In the genomic region with DNA sequence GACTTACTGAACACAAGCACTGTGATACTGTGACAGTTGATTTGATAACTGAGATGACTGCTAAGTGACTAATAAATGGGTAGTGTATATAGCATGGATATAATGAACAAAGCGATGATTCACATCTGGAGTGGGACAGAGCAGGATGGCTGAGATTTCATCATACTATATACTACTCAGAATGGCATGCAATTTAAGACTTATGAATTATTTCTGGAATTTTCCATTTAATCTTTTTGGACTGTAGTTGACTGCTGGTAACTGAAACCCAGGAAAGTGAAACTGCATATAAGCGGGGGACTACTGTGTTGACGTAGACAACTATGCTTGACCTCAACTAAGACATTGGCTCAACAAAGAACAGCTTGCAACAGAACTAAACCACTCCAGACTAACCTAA, we compare ENCODE assay signal across 15 cellular contexts. TPM values are rescaled to one million over a fixed set of nuclear protein-coding genes. Genes with fewer than 3 reads are reported as not detected.
DNase-seq lines count a peak whose midpoint lies in the region; ATAC-seq and TF ChIP-seq lines count a peak whose summit lies in the region.
"Had no signal": no experiment of that assay in that cellular context is flagged by ENCODE, and none has a peak within 500 bp of the region (broad histone marks: within the 10 kb centered on the region; RNA-seq: fewer than 3 reads in every experiment).

No MANE protein-coding gene starts in this region.

- WGBS in sigmoid colon, 2 donors = 75 to 92% methylated on average over 3 of the region's 3 CpGs
- 36 to 40% (median 39%) methylated on average over 3 of the region's 3 CpGs for WGBS in psoas muscle, 3 donors

- no peaks in the 10 kb centered on the region for H3K9me3 ChIP-seq in sigmoid colon
- H3K9me3 ChIP-seq in psoas muscle = no peaks in the 10 kb centered on the region
- H3K9me3 ChIP-seq: pancreas, vagina had no signal

- DNase-seq in activated naive CD4-positive, alpha-beta T cell treated with anti-CD3 and anti-CD28 coated beads, Interleukin-2, amount 50 U/mL, for 72 hours (ENCODE audit: low spot score in 2 of 2) = no peak
- DNase-seq in activated naive CD4-positive, alpha-beta T cell treated with anti-CD3 and anti-CD28 coated beads for 36 hours = no peak
- DNase-seq in SW480 (ENCODE audit: low spot score) (peak; percentile 79), fibroblast of the aortic adventitia (ENCODE audit: low read depth) (peak; percentile 98), sigmoid colon (no peak), psoas muscle (no peak), GM10266 (ENCODE audit: extremely low spot score) (no peak)
- DNase-seq: effector CD8-positive, alpha-beta T cell; islet precursor cell; NCI-H345; pancreas had no signal

- H3K4me3 Mint-ChIP-seq in activated naive CD4-positive, alpha-beta T cell treated with anti-CD3 and anti-CD28 coated beads for 36 hours = no peak overlapping the region
- H3K4me3 Mint-ChIP-seq: CD14-positive monocyte; T-helper 1 cell treated with Interleukin-12 subunit alpha and Interleukin-12 subunit beta and Interleukin-4 antibody, amounts not matched to agents 30 μg/mL and 1 μg/mL, for 36 hours had no signal

- H3K36me3 Mint-ChIP-seq in activated naive CD4-positive, alpha-beta T cell treated with anti-CD3 and anti-CD28 coated beads, Interleukin-2, amount 50 U/mL, for 72 hours = no peaks in the 10 kb centered on the region
- no peaks in the 10 kb centered on the region for H3K36me3 Mint-ChIP-seq in activated naive CD4-positive, alpha-beta T cell treated with anti-CD3 and anti-CD28 coated beads for 36 hours (ENCODE audit: low read depth)
- H3K36me3 Mint-ChIP-seq: CD14-positive monocyte had no signal

- H3K27ac Mint-ChIP-seq in activated naive CD4-positive, alpha-beta T cell treated with anti-CD3 and anti-CD28 coated beads, Interleukin-2, amount 50 U/mL, for 72 hours = peak overlapping the region; percentile 40 to 81
- no peak overlapping the region for H3K27ac Mint-ChIP-seq in activated naive CD4-positive, alpha-beta T cell treated with anti-CD3 and anti-CD28 coated beads for 36 hours
- H3K27ac Mint-ChIP-seq: T-helper 1 cell treated with Interleukin-12 subunit alpha and Interleukin-12 subunit beta and Interleukin-4 antibody, amounts not matched to agents 30 μg/mL and 1 μg/mL, for 36 hours had no signal

- H3K27me3 ChIP-seq in sigmoid colon (no peaks in the 10 kb centered on the region), psoas muscle (ENCODE audit: insufficient read depth in 3 of 3, low read length in 2 of 3) (no peaks in the 10 kb centered on the region)
- H3K27me3 ChIP-seq: pancreas, vagina had no signal

- H3K27me3 Mint-ChIP-seq in activated naive CD4-positive, alpha-beta T cell treated with anti-CD3 and anti-CD28 coated beads for 36 hours (ENCODE audit: low read depth) = peaks cover 3% of the 10 kb centered on the region

- H3K36me3 ChIP-seq in sigmoid colon (no peaks in the 10 kb centered on the region), psoas muscle (ENCODE audit: insufficient read depth in 1 of 2, low read depth in 1 of 2) (no peaks in the 10 kb centered on the region)
- H3K36me3 ChIP-seq: pancreas, vagina had no signal

- no peaks in the 10 kb centered on the region for H3K9me3 Mint-ChIP-seq in activated naive CD4-positive, alpha-beta T cell treated with anti-CD3 and anti-CD28 coated beads, Interleukin-2, amount 50 U/mL, for 72 hours
- no peaks in the 10 kb centered on the region for H3K9me3 Mint-ChIP-seq in activated naive CD4-positive, alpha-beta T cell treated with anti-CD3 and anti-CD28 coated beads for 36 hours
- H3K9me3 Mint-ChIP-seq: T-helper 1 cell treated with Interleukin-12 subunit alpha and Interleukin-12 subunit beta and Interleukin-4 antibody, amounts not matched to agents 30 μg/mL and 1 μg/mL, for 36 hours had no signal

- CTCF ChIA-PET in activated naive CD4-positive, alpha-beta T cell treated with anti-CD3 and anti-CD28 coated beads for 36 hours (lab: Charles Lee) = no interaction called here

- peak overlapping the region; percentile 31 for H3K4me3 ChIP-seq in fibroblast of the aortic adventitia (ENCODE audit: low read depth, low read length)
- no peak overlapping the region for H3K4me3 ChIP-seq in sigmoid colon
- no peak overlapping the region for H3K4me3 ChIP-seq in psoas muscle
- H3K4me3 ChIP-seq: pancreas, vagina had no signal

- TF ChIP-seq POLR2A in sigmoid colon (IDR thresholded peaks at IDR 0.05) = no peak

- peaks cover 19% of the 10 kb centered on the region for H3K4me1 Mint-ChIP-seq in activated naive CD4-positive, alpha-beta T cell treated with anti-CD3 and anti-CD28 coated beads for 36 hours (ENCODE audit: low read depth)

- H3K4me1 ChIP-seq in sigmoid colon (no peaks in the 10 kb centered on the region), psoas muscle (no peaks in the 10 kb centered on the region)
- H3K4me1 ChIP-seq: pancreas, vagina had no signal

- H3K27ac ChIP-seq in sigmoid colon = no peak overlapping the region
- no peak overlapping the region for H3K27ac ChIP-seq in psoas muscle
- H3K27ac ChIP-seq: pancreas, vagina had no signal

- intact Hi-C loops in activated naive CD4-positive, alpha-beta T cell treated with anti-CD3 and anti-CD28 coated beads for 36 hours (cut with micrococcal nuclease) = no loop called here
- intact Hi-C loops in sigmoid colon (cut with DNase I) (no loop called here), psoas muscle (cut with DNase I) (no loop called here)

- no peak for TF ChIP-seq CTCF in fibroblast of the aortic adventitia (IDR thresholded peaks at IDR 0.05; ENCODE audit: insufficient read depth, low read length)
- TF ChIP-seq CTCF in sigmoid colon (IDR thresholded peaks at IDR 0.05) = no peak
- TF ChIP-seq CTCF in psoas muscle (IDR thresholded peaks at IDR 0.05) = no peak
- TF ChIP-seq CTCF in GM10266 (IDR thresholded peaks at IDR 0.05; ENCODE audit: control insufficient read depth, insufficient read depth, low read depth, missing control alignments) = no peak

- ATAC-seq in activated naive CD4-positive, alpha-beta T cell treated with anti-CD3 and anti-CD28 coated beads, Interleukin-2, amount 50 U/mL, for 72 hours = peak; percentile 89 to 92
- ATAC-seq in HG02588 (IDR thresholded peaks at IDR 0.05; ENCODE audit: unreplicated experiment) = no peak
- ATAC-seq in psoas muscle = no peak

- no peak for TF ChIP-seq EP300 in sigmoid colon (IDR thresholded peaks at IDR 0.05)

RNA-seq across cellular contexts. Expression of a gene that starts 20.0 kb away (rescaled TPM):
- 100 to 1,000 TPM in 1 of 2 donors, 10 to 100 TPM in 1; 49.4 to 122 TPM for total RNA-seq in activated naive CD4-positive, alpha-beta T cell treated with anti-CD3 and anti-CD28 coated beads, Interleukin-2, amount 50 U/mL, for 72 hours
- 10 to 100 TPM; 67.7 to 74.0 TPM for total RNA-seq in activated naive CD4-positive, alpha-beta T cell treated with anti-CD3 and anti-CD28 coated beads for 36 hours
- 149 and 327 TPM in 2 replicates for total RNA-seq in fibroblast of the aortic adventitia (ENCODE audit: low replicate concordance)
- 10 to 100 TPM; 38.3 to 45.1 (median 39.4) TPM for total RNA-seq in sigmoid colon
- polyA plus RNA-seq in sigmoid colon = 10 to 100 TPM; 19.8 to 68.3 (median 24.0) TPM
- 10 to 100 TPM; 20.4 to 42.3 (median 26.8) TPM for total RNA-seq in psoas muscle
- 10 to 100 TPM; 24.2 to 35.7 (median 31.5) TPM for polyA plus RNA-seq in psoas muscle

RNA-seq across cellular contexts. Expression of a gene that starts 48.7 kb away (rescaled TPM):
- total RNA-seq in activated naive CD4-positive, alpha-beta T cell treated with anti-CD3 and anti-CD28 coated beads, Interleukin-2, amount 50 U/mL, for 72 hours = 10 to 100 TPM; 24.0 to 29.2 TPM
- total RNA-seq in activated naive CD4-positive, alpha-beta T cell treated with anti-CD3 and anti-CD28 coated beads for 36 hours = 10 to 100 TPM; 16.4 to 17.3 TPM
- total RNA-seq in fibroblast of the aortic adventitia (ENCODE audit: low replicate concordance) (41.0 and 60.0 TPM in 2 replicates), sigmoid colon (10 to 100 TPM; 52.9 to 72.6 (median 65.7) TPM), psoas muscle (10 to 100 TPM; 14.0 to 16.6 (median 16.4) TPM)
- polyA plus RNA-seq in sigmoid colon (10 to 100 TPM in 1 of 3 donors, 1 to 10 TPM in 2; 6.0 to 10.0 (median 9.7) TPM), psoas muscle (1 to 10 TPM; 3.1 to 6.2 (median 3.8) TPM)

Comparison
In these comparisons a context has a peak if more than half of its experiments do, and no peak if none do; other contexts are left out.
1. ATAC-seq: peak in activated naive CD4-positive, alpha-beta T cell treated with anti-CD3 and anti-CD28 coated beads, Interleukin-2, amount 50 U/mL, for 72 hours (2 of 2); none in HG02588 (single experiment) and psoas muscle (0 of 4).
2. DNase-seq: peak in SW480 (single experiment) and fibroblast of the aortic adventitia (single experiment); none in activated naive CD4-positive, alpha-beta T cell treated with anti-CD3 and anti-CD28 coated beads, Interleukin-2, amount 50 U/mL, for 72 hours (0 of 2), activated naive CD4-positive, alpha-beta T cell treated with anti-CD3 and anti-CD28 coated beads for 36 hours (single experiment), sigmoid colon (single experiment), psoas muscle (0 of 2) and GM10266 (single experiment).